ENCODE assay signal across 8 cellular contexts in the genomic region with DNA sequence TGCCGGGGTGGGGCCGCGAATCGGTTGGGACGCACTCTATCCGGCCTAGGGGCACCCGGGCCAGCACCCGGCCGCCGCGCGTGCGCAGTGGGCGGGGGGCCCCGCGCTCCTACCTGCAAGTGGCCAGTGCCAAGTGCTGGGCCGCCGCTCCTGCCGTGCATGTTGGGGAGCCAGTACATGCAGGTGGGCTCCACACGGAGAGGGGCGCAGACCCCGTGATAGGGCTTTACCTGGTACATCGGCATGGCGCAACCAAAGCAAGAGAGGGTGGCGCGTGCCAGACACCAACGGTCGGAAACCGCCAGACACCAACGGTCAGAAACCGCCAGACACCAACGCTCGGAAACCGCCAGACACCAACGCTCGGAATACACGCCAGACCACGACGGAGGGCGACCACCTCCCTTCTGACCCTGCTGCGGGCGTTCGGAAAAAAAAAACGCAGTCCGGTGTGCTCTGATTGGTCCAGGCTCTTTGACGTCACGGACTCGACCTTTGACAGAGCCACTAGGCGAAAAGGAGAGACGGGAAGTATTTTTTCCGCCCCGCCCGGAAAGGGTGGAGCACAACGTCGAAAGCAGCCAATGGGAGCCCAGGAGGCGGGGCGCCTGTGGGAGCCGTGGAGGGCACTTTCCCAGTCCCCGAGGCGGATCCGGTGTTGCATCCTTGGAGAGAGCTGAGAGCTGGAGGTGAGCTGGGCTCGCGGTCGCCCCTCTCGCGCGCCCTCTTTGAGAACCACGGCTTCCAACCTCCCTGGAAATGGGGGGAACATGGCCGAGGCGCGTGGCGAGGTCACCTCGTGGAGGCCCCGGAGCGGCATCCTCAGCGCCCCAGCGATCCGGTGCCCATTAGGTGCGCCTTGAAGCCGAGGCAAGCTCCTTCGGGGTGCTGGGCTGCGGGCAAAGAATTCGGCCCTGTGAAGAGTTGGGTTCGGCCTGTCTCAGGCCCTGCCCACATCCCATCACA. TPM values are rescaled to one million over a fixed set of nuclear protein-coding genes. Genes with fewer than 3 reads are reported as not detected.
A peak's percentile ranks its signal among the peaks of the same experiment; 100 is the strongest.
DNase-seq lines count a peak whose midpoint lies in the region; ATAC-seq and TF ChIP-seq lines count a peak whose summit lies in the region.
"Not testable (repeated sequence)": the region's sequence is repeated elsewhere in the genome, so short reads cannot be mapped to it uniquely, and the experiment has no call there.

No MANE protein-coding gene starts in this region.

- 0 to 1% (median 0%) methylated on average over 22 to 58 of the region's 84 CpGs for WGBS in ovary, 3 donors

- not testable (repeated sequence) for H3K4me1 Mint-ChIP-seq in T-cell

- TF ChIP-seq POLR2A in ovary (IDR thresholded peaks at IDR 0.05) = peak; percentile 42

- not testable (repeated sequence) for TF ChIP-seq CTCF in ovary (IDR thresholded peaks at IDR 0.05)

- H3K4me1 ChIP-seq in ovary (ENCODE audit: insufficient read depth); stomach smooth muscle (ENCODE audit: control insufficient read depth, insufficient read depth, low read length): not testable (repeated sequence)

- not testable (repeated sequence) for H3K9me3 ChIP-seq in ovary; stomach smooth muscle (ENCODE audit: control insufficient read depth in 2 of 2, low read length in 2 of 2)

- POLR2A ChIA-PET in T-cell (lab: Charles Lee) = not testable (repeated sequence)

- peak overlapping the region in 1 of 2 donors; percentile 85 for H3K27ac ChIP-seq in ovary
- H3K27ac ChIP-seq in stomach smooth muscle (ENCODE audit: low read length) = not testable (repeated sequence)

- H3K27ac Mint-ChIP-seq in T-cell = peak overlapping the region; percentile 48 to 66

- H3K9me3 Mint-ChIP-seq in T-cell = not testable (repeated sequence)

- H3K4me3 Mint-ChIP-seq in T-cell = peak overlapping the region; percentile 76 to 84 (median 78)

- H3K27me3 ChIP-seq in ovary; stomach smooth muscle (ENCODE audit: control insufficient read depth in 1 of 2, insufficient read depth in 2 of 2, low read length in 2 of 2): not testable (repeated sequence)

- H3K4me3 ChIP-seq in ovary (peak overlapping the region; percentile 59), stomach smooth muscle (ENCODE audit: low read length in 2 of 2) (peak overlapping the region; percentile 35 to 72)

- CTCF ChIA-PET in T-cell (lab: Charles Lee) = not testable (repeated sequence)

- intact Hi-C loops in Right ventricle myocardium inferior (cut with DNase I); ovary (cut with DNase I): not testable (repeated sequence)

- DNase-seq in GF-D8 (lab: John Stamatoyannopoulos, UW) (peak; percentile 74), NCI-H1930 (lab: John Stamatoyannopoulos, UW) (peak; percentile 73 to 74), T-cell (peak; percentile 44 to 80 (median 68)), Right ventricle myocardium inferior (ENCODE audit: missing footprints) (peak; percentile 94), ovary (peak; percentile 87 to 91 (median 89))
- peak; percentile 40 for DNase-seq in activated naive CD8-positive, alpha-beta T cell treated with anti-CD3 and anti-CD28 coated beads, Interleukin-2, amount 50 U/mL, for 16 hours (ENCODE audit: low read depth, low spot score)

- H3K36me3 ChIP-seq in ovary; stomach smooth muscle (ENCODE audit: control insufficient read depth in 2 of 2, insufficient read depth in 2 of 2, low read length in 2 of 2): not testable (repeated sequence)

- H3K36me3 Mint-ChIP-seq in T-cell = not testable (repeated sequence)

- TF ChIP-seq EP300 in ovary (IDR thresholded peaks at IDR 0.05) = not testable (repeated sequence)

- not testable (repeated sequence) for H3K27me3 Mint-ChIP-seq in T-cell

- H3K9ac ChIP-seq in stomach smooth muscle (ENCODE audit: low read length in 2 of 2) = not testable (repeated sequence)

- peak; percentile 58 for ATAC-seq in HG02840 (IDR thresholded peaks at IDR 0.05; ENCODE audit: low FRiP score, unreplicated experiment)
- peak; percentile 73 to 83 (median 80) for ATAC-seq in T-cell (replicated peaks in 1 of 4)
- ATAC-seq in Right ventricle myocardium inferior = peak; percentile 94

RNA-seq across cellular contexts. Expression of a gene that starts 39.0 kb away (rescaled TPM):
- total RNA-seq in T-cell (10 to 100 TPM; 13.5 to 37.7 (median 29.7) TPM), Right ventricle myocardium inferior (13.7 TPM), ovary (10 to 100 TPM; 16.3 to 46.7 (median 27.7) TPM)
- polyA plus RNA-seq in ovary = 10 to 100 TPM; 22.6 to 23.9 TPM

Comparison
In these comparisons a context has a peak if more than half of its experiments do, and no peak if none do; other contexts are left out.
1. DNase-seq: peak in every context shown above with its lines; median percentile 94 in Right ventricle myocardium inferior; 89 in ovary; 74 in GF-D8; 74 in NCI-H1930; 68 in T-cell; 40 in activated naive CD8-positive, alpha-beta T cell treated with anti-CD3 and anti-CD28 coated beads, Interleukin-2, amount 50 U/mL, for 16 hours.